ENCODE assay signal across 2 cellular contexts in the genomic region with DNA sequence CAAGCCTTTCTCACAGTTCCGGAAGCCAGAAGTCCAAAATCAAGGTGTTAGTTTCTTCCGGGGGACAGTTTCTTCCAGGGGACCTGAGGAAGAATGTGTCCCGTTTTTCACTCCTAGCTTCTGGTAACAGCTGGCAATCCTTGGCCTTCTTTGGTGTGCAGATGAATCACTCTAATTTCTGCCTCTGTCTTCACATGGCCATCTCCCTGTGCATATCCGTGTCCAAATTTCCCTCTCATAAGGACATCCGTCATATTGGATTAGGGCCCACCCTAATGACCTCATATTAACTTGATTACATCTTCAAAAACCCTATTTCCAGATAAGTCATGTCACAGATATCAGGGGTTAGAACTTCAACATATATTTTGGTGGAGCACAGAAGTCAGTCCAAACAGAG.
TF ChIP-seq lines count a peak whose summit lies in the region.

No MANE protein-coding gene starts in this region.

TF ChIP-seq in HepG2, 621 proteins besides CTCF, POLR2A, EP300 and RAD21:
- TF ChIP-seq ATF7 (IDR thresholded peaks at IDR 0.05) (peak; percentile 30; the same call in 1 of the 2 replicates), ATF7 (CRISPR knock-in tag; IDR thresholded peaks at IDR 0.05) (no peak), CREB1 (IDR thresholded peaks at IDR 0.05) (0 out of 2 replicates have a peak, but pooled peaks have one; percentile 13), CREB1 (CRISPR knock-in tag; IDR thresholded peaks at IDR 0.05) (no peak), TBX2 (CRISPR knock-in tag; IDR thresholded peaks at IDR 0.05; ENCODE audit: borderline replicate concordance) (no peak), ZNF451 (CRISPR knock-in tag; IDR thresholded peaks at IDR 0.05) (no peak)

TF ChIP-seq in IMR-90, 13 proteins besides CTCF, POLR2A, EP300 and RAD21:
- TF ChIP-seq SMC3 (IDR thresholded peaks at IDR 0.05; ENCODE audit: low read depth, low read length): no peak
- no peak for TF ChIP-seq MAFK (IDR thresholded peaks at IDR 0.05; ENCODE audit: low read depth, low read length)
- no peak for TF ChIP-seq NFE2L2 (IDR thresholded peaks at IDR 0.05; ENCODE audit: low read depth, low read length)
- TF ChIP-seq, protein P1, sequence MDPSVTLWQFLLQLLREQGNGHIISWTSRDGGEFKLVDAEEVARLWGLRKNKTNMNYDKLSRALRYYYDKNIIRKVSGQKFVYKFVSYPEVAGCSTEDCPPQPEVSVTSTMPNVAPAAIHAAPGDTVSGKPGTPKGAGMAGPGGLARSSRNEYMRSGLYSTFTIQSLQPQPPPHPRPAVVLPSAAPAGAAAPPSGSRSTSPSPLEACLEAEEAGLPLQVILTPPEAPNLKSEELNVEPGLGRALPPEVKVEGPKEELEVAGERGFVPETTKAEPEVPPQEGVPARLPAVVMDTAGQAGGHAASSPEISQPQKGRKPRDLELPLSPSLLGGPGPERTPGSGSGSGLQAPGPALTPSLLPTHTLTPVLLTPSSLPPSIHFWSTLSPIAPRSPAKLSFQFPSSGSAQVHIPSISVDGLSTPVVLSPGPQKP (IDR thresholded peaks at IDR 0.05; ENCODE audit: borderline replicate concordance, low read depth, low read length): no peak
- no peak for TF ChIP-seq FOS (IDR thresholded peaks at IDR 0.05; ENCODE audit: low read depth, low read length)
- no peak for TF ChIP-seq MAZ (IDR thresholded peaks at IDR 0.05; ENCODE audit: borderline replicate concordance, low read depth, low read length)
- no peak for TF ChIP-seq MXI1 (IDR thresholded peaks at IDR 0.05; ENCODE audit: borderline replicate concordance, low read depth, low read length)
- no peak for TF ChIP-seq BHLHE40 (IDR thresholded peaks at IDR 0.05; ENCODE audit: low read depth, low read length)
- TF ChIP-seq CEBPB (IDR thresholded peaks at IDR 0.05; ENCODE audit: low read depth, low read length): no peak
- TF ChIP-seq RFX5 (IDR thresholded peaks at IDR 0.05; ENCODE audit: low read depth, low read length): no peak
- TF ChIP-seq RCOR1 (IDR thresholded peaks at IDR 0.05; ENCODE audit: insufficient replicate concordance, low read length): no peak
- TF ChIP-seq, protein P2, sequence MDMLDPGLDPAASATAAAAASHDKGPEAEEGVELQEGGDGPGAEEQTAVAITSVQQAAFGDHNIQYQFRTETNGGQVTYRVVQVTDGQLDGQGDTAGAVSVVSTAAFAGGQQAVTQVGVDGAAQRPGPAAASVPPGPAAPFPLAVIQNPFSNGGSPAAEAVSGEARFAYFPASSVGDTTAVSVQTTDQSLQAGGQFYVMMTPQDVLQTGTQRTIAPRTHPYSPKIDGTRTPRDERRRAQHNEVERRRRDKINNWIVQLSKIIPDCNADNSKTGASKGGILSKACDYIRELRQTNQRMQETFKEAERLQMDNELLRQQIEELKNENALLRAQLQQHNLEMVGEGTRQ (IDR thresholded peaks at IDR 0.05; ENCODE audit: low read depth, low read length): no peak
